8 cellular contexts compared by ENCODE assay signal in the genomic region with DNA sequence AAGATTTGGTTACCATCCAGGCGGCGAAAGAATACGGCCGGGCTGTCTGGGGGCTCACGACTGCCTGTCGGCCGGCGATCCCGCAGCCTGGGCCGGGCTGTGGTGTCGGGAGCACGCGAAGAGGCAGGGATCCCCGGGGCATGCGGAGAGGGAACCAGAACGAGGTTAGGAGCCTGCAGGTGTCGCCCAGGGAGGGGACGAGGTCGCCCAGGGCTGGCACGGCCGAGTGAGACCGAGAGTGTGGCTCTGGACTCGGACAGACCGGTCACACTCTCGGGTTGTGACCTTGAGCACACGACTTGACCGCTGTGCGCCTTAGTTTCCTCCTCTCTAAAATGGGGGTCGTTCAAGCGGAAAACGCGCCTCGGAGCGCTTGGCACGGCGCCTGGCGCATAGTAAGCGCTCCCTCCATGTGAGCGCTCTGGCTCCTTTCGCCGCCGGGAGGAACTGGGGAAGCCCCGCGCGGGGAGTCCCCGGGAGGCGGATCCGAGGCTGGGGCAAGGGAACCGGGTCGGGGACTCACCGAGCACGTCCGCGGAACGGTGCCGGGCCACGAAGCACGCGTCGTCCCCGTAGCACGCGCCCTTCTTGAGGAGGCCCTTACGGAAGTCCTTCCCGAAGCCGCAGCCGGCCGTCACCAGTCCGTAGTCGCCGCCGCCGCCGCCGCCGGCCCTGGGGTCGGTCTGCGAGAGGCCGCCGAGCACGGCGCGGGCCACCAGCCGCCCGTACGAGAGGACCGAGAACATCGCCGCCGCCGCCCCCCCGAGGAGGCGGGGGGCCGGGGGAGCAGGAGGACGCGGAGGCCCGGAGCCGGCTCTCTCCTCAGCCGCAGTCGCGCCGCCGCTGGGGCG. TPM values are rescaled to one million over a fixed set of nuclear protein-coding genes. Genes with fewer than 3 reads are reported as not detected.
DNase-seq lines count a peak whose midpoint lies in the region; ATAC-seq and TF ChIP-seq lines count a peak whose summit lies in the region.

No MANE protein-coding gene starts in this region.

- H3K27ac ChIP-seq in CD8-positive, alpha-beta memory T cell (ENCODE audit: low read depth, low read length) = peak overlapping the region; percentile 71
- H3K27ac ChIP-seq in iPS DF 6.9 (ENCODE audit: low read length) (no peak overlapping the region), gastrocnemius medialis (peak overlapping the region; percentile 91 to 98 (median 94))

- peaks cover 0 to 15% (median 0%) of the 10 kb centered on the region in 3 donors for H3K36me3 Mint-ChIP-seq in CD8-positive, alpha-beta memory T cell
- H3K36me3 Mint-ChIP-seq in T-helper 17 cell (ENCODE audit: low read depth) = no peaks in the 10 kb centered on the region

- no peaks in the 10 kb centered on the region for H3K9me3 ChIP-seq in CD8-positive, alpha-beta memory T cell (ENCODE audit: low read length)
- H3K9me3 ChIP-seq in T-helper 17 cell (ENCODE audit: control insufficient read depth, low read length, poor library complexity, severe bottlenecking) (no peaks in the 10 kb centered on the region), iPS DF 6.9 (ENCODE audit: control insufficient read depth, insufficient read depth, low read length) (no peaks in the 10 kb centered on the region), gastrocnemius medialis (no peaks in the 10 kb centered on the region)

- POLR2A ChIA-PET in CD8-positive, alpha-beta memory T cell (lab: Charles Lee) = interaction anchor here (0.9 to 1.0 kb wide), 2 partner anchors 115 to 133 kb away, joined by 3 read pairs; a partner anchor contains a TSS

- H3K27me3 ChIP-seq in CD8-positive, alpha-beta memory T cell (ENCODE audit: insufficient read depth, low read length, poor library complexity, severe bottlenecking) = no peaks in the 10 kb centered on the region
- H3K27me3 ChIP-seq in iPS DF 6.9 (ENCODE audit: control insufficient read depth, insufficient read depth, low read length) (no peaks in the 10 kb centered on the region), gastrocnemius medialis (no peaks in the 10 kb centered on the region)

- in situ Hi-C loops in astrocyte of the cerebellum (cut with HindIII; ENCODE audit: low sequenced_read_pairs) (no loop called here), gastrocnemius medialis (cut with MboI; ENCODE audit: low sequenced_read_pairs in 4 of 4) (no loop called here)

- peak; percentile 67 to 84 (median 73) for DNase-seq in CD8-positive, alpha-beta memory T cell
- DNase-seq in T-helper 17 cell (peak; percentile 76 to 79 (median 77)), astrocyte of the cerebellum (ENCODE audit: low read depth) (no peak), iPS DF 6.9 (ENCODE audit: low read depth, low spot score) (no peak), gastrocnemius medialis (peak; percentile 61 to 81), H4 (ENCODE audit: low spot score) (no peak)

- H3K4me1 ChIP-seq in CD8-positive, alpha-beta memory T cell (ENCODE audit: insufficient read depth, low read length) = peaks cover 71% of the 10 kb centered on the region
- peaks cover 6% of the 10 kb centered on the region for H3K4me1 ChIP-seq in iPS DF 6.9 (ENCODE audit: control insufficient read depth, insufficient read depth, low read length)
- peaks cover 65 to 67% of the 10 kb centered on the region in 2 donors for H3K4me1 ChIP-seq in gastrocnemius medialis

- peak overlapping the region; percentile 83 for H3K4me3 ChIP-seq in CD8-positive, alpha-beta memory T cell (ENCODE audit: low read length)
- peak overlapping the region; percentile 66 for H3K4me3 ChIP-seq in astrocyte of the cerebellum (ENCODE audit: low read depth, low read length)
- peak overlapping the region; percentile 85 for H3K4me3 ChIP-seq in iPS DF 6.9 (ENCODE audit: low read length)
- H3K4me3 ChIP-seq in gastrocnemius medialis = peak overlapping the region; percentile 67 to 83 (median 78)

- CTCF ChIA-PET in CD8-positive, alpha-beta memory T cell (lab: Charles Lee) = no interaction called here

- intact Hi-C loops in gastrocnemius medialis (cut with DNase I; ENCODE audit: low total_unique reads) = loop anchor here (1.0 to 10.0 kb wide), 4 partner anchors 45 to 588 kb away; a partner anchor contains a TSS

- H3K36me3 ChIP-seq in CD8-positive, alpha-beta memory T cell (ENCODE audit: insufficient read depth, low read length) = no peaks in the 10 kb centered on the region
- H3K36me3 ChIP-seq in iPS DF 6.9 (ENCODE audit: control insufficient read depth, insufficient read depth, low read length) = no peaks in the 10 kb centered on the region
- no peaks in the 10 kb centered on the region for H3K36me3 ChIP-seq in gastrocnemius medialis

- TF ChIP-seq POLR2A in gastrocnemius medialis (IDR thresholded peaks at IDR 0.05) = peak; percentile 44 to 53

- ATAC-seq in GM19328 (IDR thresholded peaks at IDR 0.05; ENCODE audit: unreplicated experiment) (peak; percentile 35), HG03457 (IDR thresholded peaks at IDR 0.05; ENCODE audit: unreplicated experiment) (peak; percentile 43), T-helper 17 cell (peak; percentile 73), gastrocnemius medialis (peak; percentile 30 to 35)

- peaks cover 65 to 73% (median 72%) of the 10 kb centered on the region in 3 donors for H3K4me1 Mint-ChIP-seq in CD8-positive, alpha-beta memory T cell
- peaks cover 53% of the 10 kb centered on the region for H3K4me1 Mint-ChIP-seq in T-helper 17 cell

- H3K4me3 Mint-ChIP-seq in CD8-positive, alpha-beta memory T cell = peak overlapping the region; percentile 93 to 97 (median 96)
- H3K4me3 Mint-ChIP-seq in T-helper 17 cell = peak overlapping the region; percentile 94

- H3K27me3 Mint-ChIP-seq in CD8-positive, alpha-beta memory T cell = no peaks in the 10 kb centered on the region
- H3K27me3 Mint-ChIP-seq in T-helper 17 cell = no peaks in the 10 kb centered on the region

- no CpG with 5 or more reads among the region's 104 CpGs for WGBS in iPS DF 6.9 (ENCODE audit: insufficient coverage, insufficient read length)

- TF ChIP-seq CTCF in astrocyte of the cerebellum (IDR thresholded peaks at IDR 0.05; ENCODE audit: low read depth, low read length, missing control alignments) (no peak), gastrocnemius medialis (IDR thresholded peaks at IDR 0.05 in 4 of 5, conservative IDR thresholded peaks at IDR 0.05 in 1 of 5) (no peak)

- H3K9me3 Mint-ChIP-seq in CD8-positive, alpha-beta memory T cell = no peaks in the 10 kb centered on the region

- peak overlapping the region; percentile 84 to 99 (median 95) for H3K27ac Mint-ChIP-seq in CD8-positive, alpha-beta memory T cell
- peak overlapping the region; percentile 92 for H3K27ac Mint-ChIP-seq in T-helper 17 cell

RNA-seq across cellular contexts. Expression of a gene that starts 0.6 kb away (rescaled TPM):
- 10 to 100 TPM; 52.0 TPM for total RNA-seq in CD8-positive, alpha-beta memory T cell
- 11.7 TPM for polyA plus RNA-seq in CD8-positive, alpha-beta memory T cell
- 10 to 100 TPM; 45.5 to 49.4 TPM for total RNA-seq in T-helper 17 cell
- 10 to 100 TPM; 27.6 to 85.8 (median 58.4) TPM for total RNA-seq in gastrocnemius medialis
- total RNA-seq in H4 (2014; rRNA removed; shearing (Covaris generic)) = 3.6 and 3.7 TPM in 2 replicates

RNA-seq across cellular contexts. Expression of a gene that starts 31.4 kb away (rescaled TPM):
- 10 to 100 TPM in 1 of 2 experiments, 1 to 10 TPM in 1; 9.8 to 11.1 TPM for total RNA-seq in CD8-positive, alpha-beta memory T cell
- polyA plus RNA-seq in CD8-positive, alpha-beta memory T cell = 4.6 TPM
- total RNA-seq in T-helper 17 cell = 1 to 10 TPM; 5.0 to 8.5 TPM
- total RNA-seq in gastrocnemius medialis = 10 to 100 TPM in 3 of 4 donors, 1 to 10 TPM in 1; 4.7 to 30.8 (median 22.7) TPM
- total RNA-seq in H4 (2014; rRNA removed; shearing (Covaris generic)) = 50.1 and 62.3 TPM in 2 replicates

Comparison
In these comparisons a context has a peak if more than half of its experiments do, and no peak if none do; other contexts are left out.
1. DNase-seq: peak in CD8-positive, alpha-beta memory T cell (5 of 5), T-helper 17 cell (3 of 3) and gastrocnemius medialis (2 of 2); none in astrocyte of the cerebellum (single experiment), iPS DF 6.9 (single experiment) and H4 (single experiment).
2. Peak in every context shown above with its lines, with median percentiles within 50 percentile points of each other: H3K4me3 ChIP-seq and ATAC-seq.